8 cellular contexts compared by ENCODE assay signal in genomic region chr12:78406776-78407335, GRCh38.
A peak's percentile ranks its signal among the peaks of the same experiment; 100 is the strongest.
DNase-seq lines count a peak whose midpoint lies in the region; ATAC-seq lines count a peak whose summit lies in the region.

No MANE protein-coding gene starts in this region.

- ATAC-seq in HG02763 (IDR thresholded peaks at IDR 0.05; ENCODE audit: unreplicated experiment), result peak; percentile 86

- DNase-seq in NCI-H510A treated with DMSO at 0.1 percent for 48 hours (lab: John Stamatoyannopoulos, UW) (peak; percentile 25), NCI-H510A (lab: John Stamatoyannopoulos, UW) (no peak), NCI-H526 treated with DMSO at 0.1 percent for 48 hours (lab: John Stamatoyannopoulos, UW) (peak; percentile 20), renal cortical epithelial cell (ENCODE audit: low read depth) (peak; percentile 35), activated gamma-delta T cell (lab: John Stamatoyannopoulos, UW) (no peak), GDM1 (lab: John Stamatoyannopoulos, UW) (no peak), ureter (ENCODE audit: low spot score) (no peak)

Comparison
In these comparisons a context has a peak if more than half of its experiments do, and no peak if none do; other contexts are left out.
1. DNase-seq: peak in NCI-H510A treated with DMSO at 0.1 percent for 48 hours (single experiment), NCI-H526 treated with DMSO at 0.1 percent for 48 hours (single experiment) and renal cortical epithelial cell (single experiment); none in NCI-H510A (single experiment), activated gamma-delta T cell (single experiment), GDM1 (single experiment) and ureter (single experiment).